Comparison of ENCODE assay signal across 8 cellular contexts in genomic region chr7:72823765-72824732, GRCh38. TPM values are rescaled to one million over a fixed set of nuclear protein-coding genes. Genes with fewer than 3 reads are reported as not detected.
DNase-seq lines count a peak whose midpoint lies in the region; ATAC-seq and TF ChIP-seq lines count a peak whose summit lies in the region.
"Not testable (repeated sequence)": the region's sequence is repeated elsewhere in the genome, so short reads cannot be mapped to it uniquely, and the experiment has no call there.

No MANE protein-coding gene starts in this region.

- H2AFZ ChIP-seq in fibroblast of lung (ENCODE audit: low read length): not testable (repeated sequence)

- DNase-seq in ACHN: peak; percentile 48
- peak; percentile 40 for DNase-seq in G401 (ENCODE audit: low spot score)
- DNase-seq in OCI-M1 (lab: John Stamatoyannopoulos, UW): peak; percentile 52
- DNase-seq in astrocyte of the spinal cord (ENCODE audit: low read depth, low spot score): peak; percentile 38
- peak; percentile 33 to 70 for DNase-seq in fibroblast of lung (ENCODE audit: low read depth in 2 of 2)
- not testable (repeated sequence) for DNase-seq in left lobe of liver (ENCODE audit: low spot score); prostate gland (ENCODE audit: low spot score)

- H3K4me2 ChIP-seq in fibroblast of lung (ENCODE audit: extremely low read depth, insufficient read depth, low read length): not testable (repeated sequence)

- intact Hi-C loops in prostate gland (cut with DNase I): loop anchor here (10.0 kb wide), 1 partner anchor 101 kb away; the partner anchor contains the start of gene POM121

- H3K4me1 ChIP-seq in fibroblast of lung (ENCODE audit: control insufficient read depth, extremely low read depth, insufficient read depth, low read length); prostate gland (replicated peaks): not testable (repeated sequence)

- in situ Hi-C loops in ACHN (cut with HindIII; ENCODE audit: low pct_ligation_motif_present, low pct_unique_long_range_greater_than_20kb, low sequenced_read_pairs); G401 (cut with HindIII; ENCODE audit: low sequenced_read_pairs); astrocyte of the spinal cord (cut with HindIII; ENCODE audit: low sequenced_read_pairs): not testable (repeated sequence)

- not testable (repeated sequence) for H3K27me3 ChIP-seq in fibroblast of lung (ENCODE audit: control insufficient read depth, insufficient read depth, low read length); prostate gland (replicated peaks; ENCODE audit: insufficient read depth)

- TF ChIP-seq CTCF in LNCAP (IDR thresholded peaks at IDR 0.05) (0 out of 2 replicates have a peak, but pooled peaks have one; percentile 12), astrocyte of the spinal cord (IDR thresholded peaks at IDR 0.05; ENCODE audit: low read depth, low read length) (peak; percentile 12), fibroblast of lung (conservative IDR thresholded peaks at IDR 0.05 in 1 of 2, IDR thresholded peaks at IDR 0.05 in 1 of 2; ENCODE audit: low read depth in 1 of 2, low read length in 2 of 2) (peak in 1 of 2 donors; percentile 13), prostate gland (IDR thresholded peaks at IDR 0.05) (peak in 3 of 4 experiments; percentile 14 to 32 (median 15))

- not testable (repeated sequence) for H3K27ac ChIP-seq in fibroblast of lung (ENCODE audit: insufficient read depth, low read length); prostate gland

- 34% methylated on average over 10 of the region's 11 CpGs for WGBS in prostate gland

- TF ChIP-seq POLR2A in prostate gland (IDR thresholded peaks at IDR 0.05): not testable (repeated sequence)

- H3K36me3 ChIP-seq in fibroblast of lung (ENCODE audit: control insufficient read depth, insufficient read depth, low read length); prostate gland: not testable (repeated sequence)

- H3K4me3 ChIP-seq in astrocyte of the spinal cord (ENCODE audit: low read depth, low read length); fibroblast of lung (replicated peaks in 1 of 4; ENCODE audit: control extremely low read depth in 1 of 4, insufficient read depth in 1 of 4, low read depth in 3 of 4, low read length in 4 of 4); prostate gland: not testable (repeated sequence)

- not testable (repeated sequence) for H3K9ac ChIP-seq in fibroblast of lung (ENCODE audit: insufficient read depth, low read length)

- H4K20me1 ChIP-seq in fibroblast of lung (ENCODE audit: control insufficient read depth, extremely low read depth, insufficient read depth, low read length): not testable (repeated sequence)

- peak; percentile 35 for ATAC-seq in left lobe of liver

- not testable (repeated sequence) for H3K9me3 ChIP-seq in fibroblast of lung (ENCODE audit: control insufficient read depth, insufficient read depth, low read depth, low read length); prostate gland

- H3K79me2 ChIP-seq in fibroblast of lung (ENCODE audit: control insufficient read depth, insufficient read depth, low read length): not testable (repeated sequence)

RNA-seq across cellular contexts. Expression of gene TYW1B, which starts 4.0 kb away (rescaled TPM):
- 0.61 and 0.80 TPM in 2 replicates for total RNA-seq in G401 (2014; rRNA removed; shearing (Covaris generic))
- total RNA-seq in fibroblast of lung: 2.6 and 6.1 TPM in 2 replicates
- polyA plus RNA-seq in fibroblast of lung: 0.97 and 4.7 TPM in 2 replicates
- polyA plus RNA-seq in fibroblast of lung (2012): 0.47 and 2.8 TPM in 2 replicates
- 0.07 and 3.5 TPM in 2 replicates for polyA minus RNA-seq in fibroblast of lung (ENCODE audit: low replicate concordance)
- total RNA-seq in left lobe of liver: 1.5 TPM
- total RNA-seq in prostate gland: 1 to 10 TPM; 4.3 to 8.4 TPM
